ENCODE assay signal across 25 cellular contexts in genomic region chr3:141834296-141834695, GRCh38.
"Had no signal": no experiment of that assay in that cellular context is flagged by ENCODE, and none has a peak within 500 bp of the region (broad histone marks: within the 10 kb centered on the region; RNA-seq: fewer than 3 reads in every experiment).

No MANE protein-coding gene starts in this region.

- H3K9me3 Mint-ChIP-seq: stimulated activated effector memory CD8-positive, alpha-beta T cell treated with anti-CD3 and anti-CD28 coated beads, Interleukin-12 subunit alpha, Interleukin-12 subunit beta, amount 100 ng/mL, for 72 hours had no signal

- H3K4me1 ChIP-seq: neural progenitor cell, prostate gland, sigmoid colon, tibial nerve had no signal

- H3K27ac Mint-ChIP-seq: nephron; neural progenitor cell; stimulated activated effector memory CD8-positive, alpha-beta T cell treated with anti-CD3 and anti-CD28 coated beads, Interleukin-12 subunit alpha, Interleukin-12 subunit beta, amount 100 ng/mL, for 72 hours had no signal

- DNase-seq: dorsolateral prefrontal cortex; effector CD4-positive, alpha-beta T cell; head of caudate nucleus; left cardiac atrium; left lung; mesendoderm; midbrain; naive thymus-derived CD4-positive, alpha-beta T cell; right cardiac atrium; sigmoid colon; stimulated activated CD4-positive, alpha-beta T cell treated with anti-CD3 and anti-CD28 coated beads, Interleukin-2, amount 100 ng/mL, for 24 hours; stimulated activated CD4-positive, alpha-beta T cell treated with anti-CD3 and anti-CD28 coated beads, Interleukin-4, amount 100 ng/mL, for 24 hours; stimulated activated naive CD4-positive, alpha-beta T cell treated with Interleukin-2 at 50 U/mL for 16 hours; substantia nigra; upper lobe of left lung had no signal

- H3K4me3 ChIP-seq: dorsolateral prefrontal cortex, left lung, neural progenitor cell, prostate gland, sigmoid colon, thoracic aorta, tibial nerve, upper lobe of left lung had no signal

- H3K4me1 Mint-ChIP-seq: stimulated activated effector memory CD8-positive, alpha-beta T cell treated with anti-CD3 and anti-CD28 coated beads, Interleukin-12 subunit alpha, Interleukin-12 subunit beta, amount 100 ng/mL, for 72 hours had no signal

- H3K27ac ChIP-seq: dorsolateral prefrontal cortex, left lung, neural progenitor cell, prostate gland, sigmoid colon, thoracic aorta, tibial nerve, upper lobe of left lung had no signal

- H3K36me3 ChIP-seq: left lung, neural progenitor cell, prostate gland, sigmoid colon, thoracic aorta, tibial nerve, upper lobe of left lung had no signal

- H2AFZ ChIP-seq: neural progenitor cell had no signal

- H3K9me3 ChIP-seq: left lung, prostate gland, sigmoid colon, thoracic aorta, tibial nerve, upper lobe of left lung had no signal

- H3K36me3 Mint-ChIP-seq: naive thymus-derived CD4-positive, alpha-beta T cell; neural progenitor cell; stimulated activated effector memory CD8-positive, alpha-beta T cell treated with anti-CD3 and anti-CD28 coated beads, Interleukin-12 subunit alpha, Interleukin-12 subunit beta, amount 100 ng/mL, for 72 hours had no signal

- H3K27me3 ChIP-seq: dorsolateral prefrontal cortex, left lung, neural progenitor cell, sigmoid colon, tibial nerve, upper lobe of left lung had no signal

- ATAC-seq: left cardiac atrium; left lung; naive thymus-derived CD4-positive, alpha-beta T cell; right cardiac atrium; stimulated activated effector memory CD8-positive, alpha-beta T cell treated with anti-CD3 and anti-CD28 coated beads, Interleukin-12 subunit alpha, Interleukin-12 subunit beta, amount 100 ng/mL, for 72 hours had no signal

- H3K4me3 Mint-ChIP-seq: naive thymus-derived CD4-positive, alpha-beta T cell; nephron; neural progenitor cell; stimulated activated effector memory CD8-positive, alpha-beta T cell treated with anti-CD3 and anti-CD28 coated beads, Interleukin-12 subunit alpha, Interleukin-12 subunit beta, amount 100 ng/mL, for 72 hours had no signal

- FAIRE-seq: colon, frontal cortex, islet of Langerhans, urothelium cell line had no signal

- H3K4me2 ChIP-seq: neural progenitor cell had no signal

- H3K9ac ChIP-seq: neural progenitor cell had no signal
